ENCODE assay signal across 16 cellular contexts in the genomic region with DNA sequence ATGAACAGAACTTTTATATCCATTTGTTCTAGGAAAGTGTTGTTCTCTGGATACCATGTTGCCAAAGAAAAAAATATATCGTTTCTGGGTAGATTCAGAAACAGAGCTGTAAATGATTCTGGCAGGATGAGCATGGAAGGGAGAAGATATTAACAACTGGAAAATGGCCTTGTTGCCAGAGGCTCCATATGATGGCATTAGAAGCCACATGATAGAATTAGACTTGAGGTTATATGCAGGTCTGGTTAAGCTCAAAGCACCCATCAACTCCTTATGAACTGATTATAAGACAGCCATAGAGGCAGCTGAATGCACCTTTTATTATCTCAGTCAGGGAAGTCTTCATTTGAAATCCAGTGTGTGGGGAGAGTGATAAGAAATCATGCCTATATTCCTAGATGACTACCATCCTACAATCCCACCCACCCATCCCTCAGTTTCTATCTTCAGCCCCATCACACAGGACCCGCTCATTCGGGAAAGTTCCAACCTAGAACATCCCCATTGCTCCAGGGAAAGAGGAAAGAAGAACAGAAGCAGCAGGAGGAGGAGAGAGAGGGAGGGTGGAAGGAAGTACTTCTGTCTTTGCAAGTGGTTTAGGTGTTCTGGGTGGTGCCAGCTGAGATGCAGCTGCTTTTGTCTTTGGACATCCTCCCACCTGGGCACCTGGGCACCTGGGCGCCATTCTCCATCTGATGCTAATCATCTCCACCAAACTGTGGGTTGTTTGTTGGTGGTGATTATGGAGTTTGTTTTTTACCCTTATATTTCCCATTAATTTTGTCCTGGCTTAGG. TPM values are rescaled to one million over a fixed set of nuclear protein-coding genes. Genes with fewer than 3 reads are reported as not detected.
DNase-seq lines count a peak whose midpoint lies in the region; TF ChIP-seq lines count a peak whose summit lies in the region.
"Had no signal": no experiment of that assay in that cellular context is flagged by ENCODE, and none has a peak within 500 bp of the region (broad histone marks: within the 10 kb centered on the region; RNA-seq: fewer than 3 reads in every experiment).

No MANE protein-coding gene starts in this region.

- CTCF ChIA-PET in A673 (lab: Charles Lee): interaction anchor here (0.6 kb wide), 1 partner anchor 25 kb away, joined by 6 read pairs; a partner anchor contains a TSS

- no peak for TF ChIP-seq POLR2A in Peyer's patch (IDR thresholded peaks at IDR 0.05)

- H3K4me1 Mint-ChIP-seq in dendritic cell treated with granulocyte-macrophage colony-stimulating factor and Interleukin-4, amounts not matched to agents 40 ng/mL and 50 ng/mL, for 4 days (ENCODE audit: low read depth): peaks cover 51% of the 10 kb centered on the region
- peaks cover 70% of the 10 kb centered on the region for H3K4me1 Mint-ChIP-seq in nephron

- no peaks in the 10 kb centered on the region for H3K36me3 Mint-ChIP-seq in dendritic cell treated with granulocyte-macrophage colony-stimulating factor and Interleukin-4, amounts not matched to agents 40 ng/mL and 50 ng/mL, for 4 days (ENCODE audit: low read depth)
- no peaks in the 10 kb centered on the region for H3K36me3 Mint-ChIP-seq in nephron (ENCODE audit: low read depth)

- no peak overlapping the region for H3K4me3 ChIP-seq in A673 (ENCODE audit: low read depth, low read length, poor library complexity, severe bottlenecking)
- H3K4me3 ChIP-seq in SJCRH30: no peak overlapping the region
- no peak overlapping the region for H3K4me3 ChIP-seq in Peyer's patch
- H3K4me3 ChIP-seq: SJSA1 had no signal

- H3K27me3 Mint-ChIP-seq in dendritic cell treated with granulocyte-macrophage colony-stimulating factor and Interleukin-4, amounts not matched to agents 40 ng/mL and 50 ng/mL, for 4 days: peaks cover 6% of the 10 kb centered on the region
- no peaks in the 10 kb centered on the region for H3K27me3 Mint-ChIP-seq in nephron (ENCODE audit: low read depth)

- peak overlapping the region; percentile 79 for H3K27ac ChIP-seq in A673 (ENCODE audit: low read depth, low read length, poor library complexity, severe bottlenecking)
- H3K27ac ChIP-seq in SJCRH30: peak overlapping the region; percentile 77; the same call in 1 of the 2 replicates
- H3K27ac ChIP-seq in Peyer's patch: no peak overlapping the region
- H3K27ac ChIP-seq: KMS-11 had no signal

- H3K9me3 ChIP-seq in A673 (ENCODE audit: low read depth, low read length, poor library complexity, severe bottlenecking) (no peaks in the 10 kb centered on the region), SJCRH30 (replicated peaks) (no peaks in the 10 kb centered on the region), Peyer's patch (no peaks in the 10 kb centered on the region)
- H3K9me3 ChIP-seq: SJSA1 had no signal

- H3K36me3 ChIP-seq in A673 (ENCODE audit: insufficient read depth, low read length, poor library complexity, severe bottlenecking) (no peaks in the 10 kb centered on the region), SJCRH30 (no peaks in the 10 kb centered on the region), Peyer's patch (no peaks in the 10 kb centered on the region)
- H3K36me3 ChIP-seq: SJSA1 had no signal

- intact Hi-C loops in A673 (cut with micrococcal nuclease; ENCODE audit: unreplicated experiment): no loop called here
- intact Hi-C loops in dendritic cell treated with granulocyte-macrophage colony-stimulating factor and Interleukin-4, amounts not matched to agents 40 ng/mL and 50 ng/mL, for 4 days (cut with micrococcal nuclease): no loop called here

- H3K27ac Mint-ChIP-seq in dendritic cell treated with granulocyte-macrophage colony-stimulating factor and Interleukin-4, amounts not matched to agents 40 ng/mL and 50 ng/mL, for 4 days: peak overlapping the region; percentile 60
- peak overlapping the region; percentile 42 to 96 (median 63) for H3K27ac Mint-ChIP-seq in nephron

- no TSS peak for BruUV-seq in A673 (replicated peaks; lab: Mats Ljungman, UMichigan)

- TF ChIP-seq CTCF in A673 (conservative IDR thresholded peaks at IDR 0.05; ENCODE audit: low read depth, low read length) (no peak), nephron (IDR thresholded peaks at IDR 0.05; ENCODE audit: unreplicated experiment in 3 of 3) (no peak), Peyer's patch (IDR thresholded peaks at IDR 0.05) (no peak), GM20000 (IDR thresholded peaks at IDR 0.05; ENCODE audit: extremely low read depth, missing control alignments) (no peak)

- DNase-seq in A673 (ENCODE audit: low spot score): no peak
- DNase-seq in SJCRH30: no peak
- no peak for DNase-seq in NCI-H1092 treated with DMSO at 0.1 percent for 48 hours (lab: John Stamatoyannopoulos, UW)
- no peak for DNase-seq in Peyer's patch
- no peak for DNase-seq in GM20000 (ENCODE audit: low spot score)
- no peak for DNase-seq in NCI-H526 treated with DMSO at 0.1 percent for 48 hours (lab: John Stamatoyannopoulos, UW)
- DNase-seq: GOT3, MM.1S, NCI-H187 treated with DMSO at 0.1 percent for 48 hours, NCI-H446, NCI-H774 had no signal

- POLR2A ChIA-PET in A673 (lab: Charles Lee; ENCODE audit: low non-redundant PET): interaction anchor here (0.6 to 0.9 kb wide), 2 partner anchors 54 to 1621 kb away, joined by 3 to 4 read pairs; no protein-coding TSS in a partner anchor

- H3K4me3 Mint-ChIP-seq in dendritic cell treated with granulocyte-macrophage colony-stimulating factor and Interleukin-4, amounts not matched to agents 40 ng/mL and 50 ng/mL, for 4 days: no peak overlapping the region
- no peak overlapping the region for H3K4me3 Mint-ChIP-seq in nephron

- H3K4me1 ChIP-seq in A673 (ENCODE audit: insufficient read depth, low read length, poor library complexity, severe bottlenecking) (peaks cover 90% of the 10 kb centered on the region), SJCRH30 (peaks cover 32% of the 10 kb centered on the region), Peyer's patch (peaks cover 0 to 5% (median 0%) of the 10 kb centered on the region in 4 donors)

- no peaks in the 10 kb centered on the region for H3K9me3 Mint-ChIP-seq in dendritic cell treated with granulocyte-macrophage colony-stimulating factor and Interleukin-4, amounts not matched to agents 40 ng/mL and 50 ng/mL, for 4 days
- H3K9me3 Mint-ChIP-seq in nephron: no peaks in the 10 kb centered on the region

- H3K27me3 ChIP-seq in A673 (replicated peaks; ENCODE audit: insufficient read depth, low read depth, low read length, poor library complexity) (no peaks in the 10 kb centered on the region), SJCRH30 (no peaks in the 10 kb centered on the region), Peyer's patch (no peaks in the 10 kb centered on the region)
- H3K27me3 ChIP-seq: SJSA1 had no signal

RNA-seq across cellular contexts. Expression of a gene that starts 25.5 kb away (rescaled TPM):
- total RNA-seq in A673 (2021) (4.8 and 9.2 TPM in 2 replicates), Peyer's patch (1 to 10 TPM in 2 of 4 donors, under 1 TPM in 2; 0.70 to 1.7 (median 1.0) TPM)
- total RNA-seq in SJCRH30 (2014; rRNA removed; shearing (Covaris generic)): 9.4 and 9.5 TPM in 2 replicates
- total RNA-seq: A172 had no signal

Comparison
In these comparisons a context has a peak if more than half of its experiments do, and no peak if none do; other contexts are left out.
1. H3K27ac ChIP-seq: peak in A673 (single experiment) and SJCRH30 (single experiment); none in Peyer's patch (0 of 4).